Comparison of ENCODE assay signal across 9 cellular contexts in genomic region chr1:27554777-27555699, GRCh38. TPM values are rescaled to one million over a fixed set of nuclear protein-coding genes. Genes with fewer than 3 reads are reported as not detected.
DNase-seq lines count a peak whose midpoint lies in the region; ATAC-seq and TF ChIP-seq lines count a peak whose summit lies in the region.
"Had no signal": no experiment of that assay in that cellular context is flagged by ENCODE, and none has a peak within 500 bp of the region (broad histone marks: within the 10 kb centered on the region; RNA-seq: fewer than 3 reads in every experiment).

No MANE protein-coding gene starts in this region.

- peak overlapping the region; percentile 54 for H3K27ac ChIP-seq in naive thymus-derived CD4-positive, alpha-beta T cell (ENCODE audit: low read depth, low read length)
- peak overlapping the region; percentile 64 for H3K27ac ChIP-seq in upper lobe of right lung

- H3K4me1 Mint-ChIP-seq in activated naive CD4-positive, alpha-beta T cell treated with anti-CD3 and anti-CD28 coated beads, Interleukin-2, amount 50 U/mL, for 24 hours = peaks cover 28% of the 10 kb centered on the region
- peaks cover 21% of the 10 kb centered on the region for H3K4me1 Mint-ChIP-seq in activated naive CD4-positive, alpha-beta T cell treated with anti-CD3 and anti-CD28 coated beads for 36 hours (ENCODE audit: low read depth)
- H3K4me1 Mint-ChIP-seq in effector memory CD8-positive, alpha-beta T cell (ENCODE audit: low read depth in 2 of 2) = peaks cover 19 to 25% of the 10 kb centered on the region in 2 donors
- H3K4me1 Mint-ChIP-seq in naive thymus-derived CD4-positive, alpha-beta T cell = peaks cover 12 to 46% (median 40%) of the 10 kb centered on the region in 7 donors

- peaks cover 8 to 16% of the 10 kb centered on the region in 2 donors for H3K4me1 ChIP-seq in naive thymus-derived CD4-positive, alpha-beta T cell (ENCODE audit: control insufficient read depth in 2 of 2, insufficient read depth in 2 of 2, low read length in 2 of 2)
- peaks cover 31% of the 10 kb centered on the region for H3K4me1 ChIP-seq in upper lobe of right lung

- peak overlapping the region; percentile 30 for H3K27ac Mint-ChIP-seq in activated naive CD4-positive, alpha-beta T cell treated with anti-CD3 and anti-CD28 coated beads, Interleukin-2, amount 50 U/mL, for 24 hours
- no peak overlapping the region for H3K27ac Mint-ChIP-seq in activated naive CD4-positive, alpha-beta T cell treated with anti-CD3 and anti-CD28 coated beads for 36 hours
- peak overlapping the region; percentile 9 to 74 for H3K27ac Mint-ChIP-seq in effector memory CD8-positive, alpha-beta T cell
- peak overlapping the region; percentile 30 to 91 (median 81) for H3K27ac Mint-ChIP-seq in naive thymus-derived CD4-positive, alpha-beta T cell

- H3K36me3 ChIP-seq in naive thymus-derived CD4-positive, alpha-beta T cell (ENCODE audit: control insufficient read depth in 2 of 3, insufficient read depth in 3 of 3, low read length in 3 of 3) = peaks cover 0 to 34% (median 0%) of the 10 kb centered on the region in 3 experiments
- peaks cover 27% of the 10 kb centered on the region for H3K36me3 ChIP-seq in upper lobe of right lung

- H3K9me3 ChIP-seq in naive thymus-derived CD4-positive, alpha-beta T cell (ENCODE audit: control insufficient read depth in 2 of 3, low read length in 3 of 3) = no peaks in the 10 kb centered on the region
- no peaks in the 10 kb centered on the region for H3K9me3 ChIP-seq in upper lobe of right lung

- no peak for DNase-seq in activated naive CD4-positive, alpha-beta T cell treated with anti-CD3 and anti-CD28 coated beads for 36 hours
- no peak for DNase-seq in effector memory CD8-positive, alpha-beta T cell
- DNase-seq in naive thymus-derived CD4-positive, alpha-beta T cell = no peak
- DNase-seq in upper lobe of right lung (no peak), activated gamma-delta T cell treated with Interleukin-2 at 50 U/mL for 16 hours (no peak)
- DNase-seq: NCI-H1694 treated with DMSO at 0.1 percent for 48 hours had no signal

- intact Hi-C loops in activated naive CD4-positive, alpha-beta T cell treated with anti-CD3 and anti-CD28 coated beads for 36 hours (cut with micrococcal nuclease) = no loop called here
- intact Hi-C loops in naive thymus-derived CD4-positive, alpha-beta T cell (cut with micrococcal nuclease) = no loop called here
- intact Hi-C loops in upper lobe of right lung (cut with DNase I) = no loop called here

- no peaks in the 10 kb centered on the region for H3K27me3 ChIP-seq in naive thymus-derived CD4-positive, alpha-beta T cell (ENCODE audit: control insufficient read depth in 2 of 2, insufficient read depth in 2 of 2, low read length in 2 of 2)
- H3K27me3 ChIP-seq in upper lobe of right lung = no peaks in the 10 kb centered on the region

- no peak for ATAC-seq in effector memory CD8-positive, alpha-beta T cell (replicated peaks)
- ATAC-seq in naive thymus-derived CD4-positive, alpha-beta T cell = no peak
- ATAC-seq in upper lobe of right lung (no peak), GM18498 (IDR thresholded peaks at IDR 0.05; ENCODE audit: unreplicated experiment) (no peak), HG02852 (IDR thresholded peaks at IDR 0.05; ENCODE audit: unreplicated experiment) (no peak)

- H3K27me3 Mint-ChIP-seq in activated naive CD4-positive, alpha-beta T cell treated with anti-CD3 and anti-CD28 coated beads, Interleukin-2, amount 50 U/mL, for 24 hours = no peaks in the 10 kb centered on the region
- no peaks in the 10 kb centered on the region for H3K27me3 Mint-ChIP-seq in activated naive CD4-positive, alpha-beta T cell treated with anti-CD3 and anti-CD28 coated beads for 36 hours (ENCODE audit: low read depth)
- H3K27me3 Mint-ChIP-seq in effector memory CD8-positive, alpha-beta T cell = no peaks in the 10 kb centered on the region
- no peaks in the 10 kb centered on the region for H3K27me3 Mint-ChIP-seq in naive thymus-derived CD4-positive, alpha-beta T cell

- no peaks in the 10 kb centered on the region for H3K36me3 Mint-ChIP-seq in activated naive CD4-positive, alpha-beta T cell treated with anti-CD3 and anti-CD28 coated beads, Interleukin-2, amount 50 U/mL, for 24 hours
- H3K36me3 Mint-ChIP-seq in activated naive CD4-positive, alpha-beta T cell treated with anti-CD3 and anti-CD28 coated beads for 36 hours (ENCODE audit: low read depth) = no peaks in the 10 kb centered on the region
- no peaks in the 10 kb centered on the region for H3K36me3 Mint-ChIP-seq in effector memory CD8-positive, alpha-beta T cell (ENCODE audit: insufficient read depth)
- H3K36me3 Mint-ChIP-seq in naive thymus-derived CD4-positive, alpha-beta T cell = peaks cover 0 to 11% (median 4%) of the 10 kb centered on the region in 5 donors

- no peak for TF ChIP-seq CTCF in upper lobe of right lung (IDR thresholded peaks at IDR 0.05)

- POLR2A ChIA-PET in naive thymus-derived CD4-positive, alpha-beta T cell (lab: Charles Lee) = interaction anchor here (1.1 to 1.8 kb wide), 5 partner anchors 15 to 210 kb away, joined by 3 to 5 read pairs (median 3); no protein-coding TSS in a partner anchor

- CTCF ChIA-PET in activated naive CD4-positive, alpha-beta T cell treated with anti-CD3 and anti-CD28 coated beads for 36 hours (lab: Charles Lee) = interaction anchor here (0.6 to 8.0 kb wide), 12 partner anchors 9 to 549 kb away, joined by 3 to 105 read pairs (median 8); partner anchors contain the start of gene AHDC1
- CTCF ChIA-PET in naive thymus-derived CD4-positive, alpha-beta T cell (lab: Charles Lee) = interaction anchor here (0.6 to 5.0 kb wide), 9 partner anchors 12 to 152 kb away, joined by 3 to 64 read pairs (median 4); partner anchors contain the start of gene AHDC1

- H3K4me3 ChIP-seq in naive thymus-derived CD4-positive, alpha-beta T cell (ENCODE audit: low read length) = no peak overlapping the region
- no peak overlapping the region for H3K4me3 ChIP-seq in upper lobe of right lung

- H3K4me3 Mint-ChIP-seq in activated naive CD4-positive, alpha-beta T cell treated with anti-CD3 and anti-CD28 coated beads, Interleukin-2, amount 50 U/mL, for 24 hours = no peak overlapping the region
- H3K4me3 Mint-ChIP-seq in activated naive CD4-positive, alpha-beta T cell treated with anti-CD3 and anti-CD28 coated beads for 36 hours = no peak overlapping the region
- no peak overlapping the region for H3K4me3 Mint-ChIP-seq in effector memory CD8-positive, alpha-beta T cell
- no peak overlapping the region for H3K4me3 Mint-ChIP-seq in naive thymus-derived CD4-positive, alpha-beta T cell

- no peaks in the 10 kb centered on the region for H3K9me3 Mint-ChIP-seq in activated naive CD4-positive, alpha-beta T cell treated with anti-CD3 and anti-CD28 coated beads, Interleukin-2, amount 50 U/mL, for 24 hours
- H3K9me3 Mint-ChIP-seq in activated naive CD4-positive, alpha-beta T cell treated with anti-CD3 and anti-CD28 coated beads for 36 hours = no peaks in the 10 kb centered on the region
- H3K9me3 Mint-ChIP-seq in effector memory CD8-positive, alpha-beta T cell = no peaks in the 10 kb centered on the region
- peaks cover 0 to 1% (median 0%) of the 10 kb centered on the region in 11 donors for H3K9me3 Mint-ChIP-seq in naive thymus-derived CD4-positive, alpha-beta T cell

RNA-seq across cellular contexts. Expression of gene AHDC1, which starts 48.9 kb away (rescaled TPM):
- 10 to 100 TPM in 1 of 2 experiments, 1 to 10 TPM in 1; 7.7 to 10.1 TPM for total RNA-seq in activated naive CD4-positive, alpha-beta T cell treated with anti-CD3 and anti-CD28 coated beads for 36 hours
- total RNA-seq in naive thymus-derived CD4-positive, alpha-beta T cell = 10 to 100 TPM; 18.4 to 38.8 (median 21.3) TPM
- polyA plus RNA-seq in naive thymus-derived CD4-positive, alpha-beta T cell = 1 to 10 TPM in 1 of 2 donors, under 1 TPM in 1; 0.90 to 2.0 TPM
- total RNA-seq in upper lobe of right lung = 34.2 TPM
